Comparison of ENCODE assay signal across 13 cellular contexts in genomic region chr11:3866836-3867208, GRCh38. TPM values are rescaled to one million over a fixed set of nuclear protein-coding genes. Genes with fewer than 3 reads are reported as not detected.
DNase-seq lines count a peak whose midpoint lies in the region; ATAC-seq and TF ChIP-seq lines count a peak whose summit lies in the region.
"Had no signal": no experiment of that assay in that cellular context is flagged by ENCODE, and none has a peak within 500 bp of the region (broad histone marks: within the 10 kb centered on the region; RNA-seq: fewer than 3 reads in every experiment).

No MANE protein-coding gene starts in this region.

- H3K27me3 Mint-ChIP-seq in activated naive CD4-positive, alpha-beta T cell treated with anti-CD3 and anti-CD28 coated beads, Interleukin-2, amount 10 ng/mL, durations not matched to agents 7 days and 5 days, result no peaks in the 10 kb centered on the region
- no peaks in the 10 kb centered on the region for H3K27me3 Mint-ChIP-seq in activated T-helper 1 cell treated with anti-CD3 and anti-CD28 coated beads, Interleukin-12 subunit alpha, Interleukin-12 subunit beta, Interleukin-2, Interleukin-4 antibody, amounts not matched to agents 30 ng/mL and 10 ng/mL and 1 ng/mL, durations not matched to agents 14 hours and 24 hours and 36 hours (ENCODE audit: insufficient read depth)
- H3K27me3 Mint-ChIP-seq in GM23338 (ENCODE audit: insufficient read depth, low read depth, poor library complexity), result peaks cover under 1% of the 10 kb centered on the region

- no peaks in the 10 kb centered on the region for H3F3A ChIP-seq in GM23338 (replicated peaks; ENCODE audit: low read depth)

- H3K27ac ChIP-seq in lung (ENCODE audit: low read depth in 1 of 2, low read length in 1 of 2), result peak overlapping the region; percentile 81 to 84
- H3K27ac ChIP-seq in testis, result peak overlapping the region; percentile 26 to 67
- H3K27ac ChIP-seq in GM23338 (ENCODE audit: low read depth), result no peak overlapping the region

- CTCF ChIA-PET in activated naive CD4-positive, alpha-beta T cell treated with anti-CD3 and anti-CD28 coated beads, Interleukin-2, amount 10 ng/mL, durations not matched to agents 7 days and 5 days (lab: Charles Lee), result interaction anchor here (3.0 to 5.3 kb wide), 2 partner anchors 12 to 17 kb away, joined by 9 to 42 read pairs; partner anchors contain the start of gene STIM1

- peaks cover 87% of the 10 kb centered on the region for H3K4me1 Mint-ChIP-seq in activated naive CD4-positive, alpha-beta T cell treated with anti-CD3 and anti-CD28 coated beads, Interleukin-2, amount 10 ng/mL, durations not matched to agents 7 days and 5 days
- peaks cover 81% of the 10 kb centered on the region for H3K4me1 Mint-ChIP-seq in activated T-helper 1 cell treated with anti-CD3 and anti-CD28 coated beads, Interleukin-12 subunit alpha, Interleukin-12 subunit beta, Interleukin-2, Interleukin-4 antibody, amounts not matched to agents 30 ng/mL and 10 ng/mL and 1 ng/mL, durations not matched to agents 14 hours and 24 hours and 36 hours (ENCODE audit: low read depth)
- peaks cover 15% of the 10 kb centered on the region for H3K4me1 Mint-ChIP-seq in GM23338

- H3K36me3 Mint-ChIP-seq in activated naive CD4-positive, alpha-beta T cell treated with anti-CD3 and anti-CD28 coated beads, Interleukin-2, amount 10 ng/mL, durations not matched to agents 7 days and 5 days, result peaks cover 37% of the 10 kb centered on the region
- peaks cover 23% of the 10 kb centered on the region for H3K36me3 Mint-ChIP-seq in activated T-helper 1 cell treated with anti-CD3 and anti-CD28 coated beads, Interleukin-12 subunit alpha, Interleukin-12 subunit beta, Interleukin-2, Interleukin-4 antibody, amounts not matched to agents 30 ng/mL and 10 ng/mL and 1 ng/mL, durations not matched to agents 14 hours and 24 hours and 36 hours (ENCODE audit: low read depth)
- H3K36me3 Mint-ChIP-seq in GM23338 (ENCODE audit: low read depth), result no peaks in the 10 kb centered on the region

- H3K36me3 ChIP-seq in lung (ENCODE audit: control insufficient read depth in 2 of 2, insufficient read depth in 2 of 2, low read length in 2 of 2), result no peaks in the 10 kb centered on the region
- no peaks in the 10 kb centered on the region for H3K36me3 ChIP-seq in testis (ENCODE audit: low read depth, missing control alignments)
- no peaks in the 10 kb centered on the region for H3K36me3 ChIP-seq in GM23338 (ENCODE audit: insufficient read depth)

- no peaks in the 10 kb centered on the region for H3K79me2 ChIP-seq in GM23338 (replicated peaks; ENCODE audit: insufficient read depth)

- TF ChIP-seq POLR2A in testis (IDR thresholded peaks at IDR 0.05), result no peak

- H3K4me1 ChIP-seq in lung (ENCODE audit: control insufficient read depth in 2 of 2, insufficient read depth in 2 of 2, low read length in 2 of 2), result peaks cover 15 to 42% of the 10 kb centered on the region in 2 donors
- H3K4me1 ChIP-seq in testis, result peaks cover 38% of the 10 kb centered on the region
- H3K4me1 ChIP-seq in GM23338 (ENCODE audit: insufficient read depth), result peaks cover 17% of the 10 kb centered on the region

- no peak overlapping the region for H3K4me3 Mint-ChIP-seq in activated naive CD4-positive, alpha-beta T cell treated with anti-CD3 and anti-CD28 coated beads, Interleukin-2, amount 10 ng/mL, durations not matched to agents 7 days and 5 days
- H3K4me3 Mint-ChIP-seq in activated T-helper 1 cell treated with anti-CD3 and anti-CD28 coated beads, Interleukin-12 subunit alpha, Interleukin-12 subunit beta, Interleukin-2, Interleukin-4 antibody, amounts not matched to agents 30 ng/mL and 10 ng/mL and 1 ng/mL, durations not matched to agents 14 hours and 24 hours and 36 hours, result peak overlapping the region; percentile 49
- H3K4me3 Mint-ChIP-seq in GM23338, result no peak overlapping the region
- H3K4me3 Mint-ChIP-seq: endodermal cell had no signal

- H3K27me3 ChIP-seq in lung (ENCODE audit: control insufficient read depth, insufficient read depth) (no peaks in the 10 kb centered on the region), testis (no peaks in the 10 kb centered on the region), GM23338 (ENCODE audit: insufficient read depth) (no peaks in the 10 kb centered on the region)

- H3K9me3 Mint-ChIP-seq in activated naive CD4-positive, alpha-beta T cell treated with anti-CD3 and anti-CD28 coated beads, Interleukin-2, amount 10 ng/mL, durations not matched to agents 7 days and 5 days, result no peaks in the 10 kb centered on the region
- H3K9me3 Mint-ChIP-seq in activated T-helper 1 cell treated with anti-CD3 and anti-CD28 coated beads, Interleukin-12 subunit alpha, Interleukin-12 subunit beta, Interleukin-2, Interleukin-4 antibody, amounts not matched to agents 30 ng/mL and 10 ng/mL and 1 ng/mL, durations not matched to agents 14 hours and 24 hours and 36 hours, result no peaks in the 10 kb centered on the region
- H3K9me3 Mint-ChIP-seq in GM23338, result no peaks in the 10 kb centered on the region
- H3K9me3 Mint-ChIP-seq: endodermal cell had no signal

- H4K20me1 ChIP-seq in GM23338 (replicated peaks; ENCODE audit: insufficient read depth), result peaks cover 4% of the 10 kb centered on the region

- H3K9me2 ChIP-seq in GM23338 (ENCODE audit: insufficient read depth), result no peaks in the 10 kb centered on the region

- H2AFZ ChIP-seq in GM23338, result no peak overlapping the region

- intact Hi-C loops in activated T-helper 1 cell treated with anti-CD3 and anti-CD28 coated beads, Interleukin-12 subunit alpha, Interleukin-12 subunit beta, Interleukin-2, Interleukin-4 antibody, amounts not matched to agents 30 ng/mL and 10 ng/mL and 1 ng/mL, durations not matched to agents 14 hours and 24 hours and 36 hours (cut with micrococcal nuclease), result loop anchor here (1.0 kb wide), 1 partner anchor 8 kb away; no protein-coding TSS in a partner anchor
- intact Hi-C loops in testis (cut with DNase I; ENCODE audit: low total_unique reads), result no loop called here

- DNase-seq in activated naive CD4-positive, alpha-beta T cell treated with anti-CD3 and anti-CD28 coated beads, Interleukin-2, amount 10 ng/mL, durations not matched to agents 7 days and 5 days, result no peak
- DNase-seq in activated naive CD4-positive, alpha-beta T cell (lab: John Stamatoyannopoulos, UW), result no peak
- DNase-seq in activated T-helper 1 cell treated with anti-CD3 and anti-CD28 coated beads, Interleukin-12 subunit alpha, Interleukin-12 subunit beta, Interleukin-2, Interleukin-4 antibody, amounts not matched to agents 30 ng/mL and 10 ng/mL and 1 ng/mL, durations not matched to agents 14 hours and 24 hours and 36 hours (ENCODE audit: low spot score), result no peak
- DNase-seq in lung (ENCODE audit: low spot score), result no peak
- no peak for DNase-seq in testis
- DNase-seq in HuH-7.5 (ENCODE audit: low spot score), result no peak
- no peak for DNase-seq in GM03348 (ENCODE audit: low spot score)
- DNase-seq in GM23338 (ENCODE audit: low spot score), result no peak
- DNase-seq: DND-41, endodermal cell, NCI-H2081, SW 1271 had no signal

- TF ChIP-seq CTCF in lung (IDR thresholded peaks at IDR 0.05; ENCODE audit: control extremely low read depth, extremely low read depth) (no peak), testis (IDR thresholded peaks at IDR 0.05) (no peak), GM23338 (conservative IDR thresholded peaks at IDR 0.05; ENCODE audit: low read depth in 2 of 2) (no peak)

- H3K9me3 ChIP-seq in lung (ENCODE audit: control insufficient read depth in 2 of 2, insufficient read depth in 1 of 2, low read length in 1 of 2) (no peaks in the 10 kb centered on the region), testis (no peaks in the 10 kb centered on the region)

- H3K27ac Mint-ChIP-seq in activated naive CD4-positive, alpha-beta T cell treated with anti-CD3 and anti-CD28 coated beads, Interleukin-2, amount 10 ng/mL, durations not matched to agents 7 days and 5 days, result peak overlapping the region; percentile 46
- peak overlapping the region; percentile 78 for H3K27ac Mint-ChIP-seq in activated T-helper 1 cell treated with anti-CD3 and anti-CD28 coated beads, Interleukin-12 subunit alpha, Interleukin-12 subunit beta, Interleukin-2, Interleukin-4 antibody, amounts not matched to agents 30 ng/mL and 10 ng/mL and 1 ng/mL, durations not matched to agents 14 hours and 24 hours and 36 hours
- no peak overlapping the region for H3K27ac Mint-ChIP-seq in GM23338

- H3K4me3 ChIP-seq in lung (no peak overlapping the region), testis (no peak overlapping the region), GM23338 (no peak overlapping the region)
- H3K4me3 ChIP-seq: smooth muscle cell had no signal

- no peak overlapping the region for H3K4me2 ChIP-seq in GM23338

- no peak for ATAC-seq in lung (ENCODE audit: insufficient read depth, low FRiP score)
- no peak for ATAC-seq in GM23338

TF ChIP-seq in GM23338, 12 proteins besides CTCF, POLR2A, EP300 and RAD21 (continues in another document):
- TF ChIP-seq NANOG (IDR thresholded peaks at IDR 0.05; ENCODE audit: borderline replicate concordance), result no peak

RNA-seq across cellular contexts. Expression of gene STIM1, which starts 11.4 kb away (rescaled TPM):
- 61.7 and 68.0 TPM in 2 replicates for total RNA-seq in activated T-helper 1 cell treated with anti-CD3 and anti-CD28 coated beads, Interleukin-12 subunit alpha, Interleukin-12 subunit beta, Interleukin-2, Interleukin-4 antibody, amounts not matched to agents 30 ng/mL and 10 ng/mL and 1 ng/mL, durations not matched to agents 14 hours and 24 hours and 36 hours
- total RNA-seq in lung (10 to 100 TPM; 49.7 to 56.4 TPM), testis (10 to 100 TPM; 78.2 to 87.1 TPM)
- polyA plus RNA-seq in lung (10 to 100 TPM; 12.1 to 32.6 TPM), testis (ENCODE audit: insufficient read depth, low read depth, low replicate concordance) (95.5 TPM), GM23338 (2016; fragmentation: Nextera tagmentation; extraction: Ambion mirVana) (3.5 and 3.9 TPM in 2 replicates)
- 9.3 and 14.0 TPM in 2 replicates for total RNA-seq in GM23338 (2014; rRNA removed; shearing (Covaris generic))

RNA-seq across cellular contexts. Expression of gene RHOG, which starts 26.1 kb away (rescaled TPM):
- 170 and 179 TPM in 2 replicates for total RNA-seq in activated T-helper 1 cell treated with anti-CD3 and anti-CD28 coated beads, Interleukin-12 subunit alpha, Interleukin-12 subunit beta, Interleukin-2, Interleukin-4 antibody, amounts not matched to agents 30 ng/mL and 10 ng/mL and 1 ng/mL, durations not matched to agents 14 hours and 24 hours and 36 hours
- total RNA-seq in lung, result 10 to 100 TPM; 15.4 to 95.8 TPM
- polyA plus RNA-seq in lung, result 100 to 1,000 TPM in 1 of 2 donors, 10 to 100 TPM in 1; 69.4 to 287 TPM
- total RNA-seq in testis, result 10 to 100 TPM; 36.1 to 58.3 TPM
- polyA plus RNA-seq in testis (ENCODE audit: insufficient read depth, low read depth, low replicate concordance), result 37.1 TPM
- total RNA-seq in GM23338 (2014; rRNA removed; shearing (Covaris generic)), result 38.6 and 39.5 TPM in 2 replicates
- polyA plus RNA-seq in GM23338 (2016; fragmentation: Nextera tagmentation; extraction: Ambion mirVana), result 23.2 and 26.3 TPM in 2 replicates

RNA-seq across cellular contexts. Expression of gene PGAP2, which starts 58.5 kb away (rescaled TPM):
- 29.8 and 30.1 TPM in 2 replicates for total RNA-seq in activated T-helper 1 cell treated with anti-CD3 and anti-CD28 coated beads, Interleukin-12 subunit alpha, Interleukin-12 subunit beta, Interleukin-2, Interleukin-4 antibody, amounts not matched to agents 30 ng/mL and 10 ng/mL and 1 ng/mL, durations not matched to agents 14 hours and 24 hours and 36 hours
- total RNA-seq in lung (10 to 100 TPM; 22.4 to 23.6 TPM), testis (10 to 100 TPM; 40.5 to 56.8 TPM)
- polyA plus RNA-seq in lung (10 to 100 TPM; 17.5 to 19.4 TPM), testis (ENCODE audit: insufficient read depth, low read depth, low replicate concordance) (54.4 TPM), GM23338 (2016; fragmentation: Nextera tagmentation; extraction: Ambion mirVana) (37.8 and 39.3 TPM in 2 replicates)
- total RNA-seq in GM23338 (2014; rRNA removed; shearing (Covaris generic)), result 43.2 TPM in 2 replicates
